In genomic region chr10:24907956-24908355, GRCh38 we compare ENCODE assay signal across 28 cellular contexts.
"Had no signal": no experiment of that assay in that cellular context is flagged by ENCODE, and none has a peak within 500 bp of the region (broad histone marks: within the 10 kb centered on the region; RNA-seq: fewer than 3 reads in every experiment).

No MANE protein-coding gene starts in this region.

- H3K27ac ChIP-seq: ascending aorta, breast epithelium, cardiac muscle cell, colonic mucosa, esophagus muscularis mucosa, gastroesophageal sphincter, heart right ventricle had no signal

- H3K9me3 ChIP-seq: adrenal gland, ascending aorta, breast epithelium, colonic mucosa, esophagus muscularis mucosa, gastroesophageal sphincter, heart right ventricle had no signal

- ATAC-seq: activated CD4-positive, alpha-beta T cell treated with anti-CD3 and anti-CD28 coated beads for 36 hours; activated CD8-positive, alpha-beta memory T cell treated with anti-CD3 and anti-CD28 coated beads, Interleukin-2, amount 10 ng/mL, durations not matched to agents 7 days and 5 days; activated CD8-positive, alpha-beta T cell treated with anti-CD3 and anti-CD28 coated beads, Interleukin-2, amount 10 ng/mL, durations not matched to agents 7 days and 5 days; activated naive CD8-positive, alpha-beta T cell treated with anti-CD3 and anti-CD28 coated beads, Interleukin-2, amount 50 U/mL, for 24 hours; foreskin keratinocyte; gastroesophageal sphincter; heart right ventricle had no signal

- FAIRE-seq: endometrium had no signal

- H3K4me3 ChIP-seq: adrenal gland, ascending aorta, breast epithelium, cardiac muscle cell, colonic mucosa, esophagus muscularis mucosa, gastroesophageal sphincter, heart right ventricle had no signal

- H3K4me1 ChIP-seq: ascending aorta, breast epithelium, colonic mucosa, esophagus muscularis mucosa, gastroesophageal sphincter had no signal

- H3K36me3 ChIP-seq: adrenal gland, ascending aorta, breast epithelium, cardiac muscle cell, colonic mucosa, esophagus muscularis mucosa, gastroesophageal sphincter, heart right ventricle had no signal

- DNase-seq: activated CD4-positive, alpha-beta memory T cell treated with anti-CD3 and anti-CD28 coated beads for 36 hours; activated CD4-positive, alpha-beta T cell treated with anti-CD3 and anti-CD28 coated beads for 36 hours; activated CD4-positive, CD25-positive, alpha-beta regulatory T cell; activated CD4-positive, CD25-positive, alpha-beta regulatory T cell treated with anti-CD3 and anti-CD28 coated beads, Interleukin-2, amount 50 U/mL, for 72 hours; activated CD8-positive, alpha-beta memory T cell treated with anti-CD3 and anti-CD28 coated beads, Interleukin-2, amount 10 ng/mL, durations not matched to agents 7 days and 5 days; activated CD8-positive, alpha-beta memory T cell treated with anti-CD3 and anti-CD28 coated beads, Interleukin-2, amount 50 U/mL, for 4 hours; activated CD8-positive, alpha-beta T cell treated with anti-CD3 and anti-CD28 coated beads, Interleukin-2, amount 10 ng/mL, durations not matched to agents 7 days and 5 days; activated effector memory CD4-positive, alpha-beta T cell treated with anti-CD3 and anti-CD28 coated beads, Interleukin-2, amount 50 U/mL, for 16 hours; activated naive CD4-positive, alpha-beta T cell treated with anti-CD3 and anti-CD28 coated beads for 36 hours; activated naive CD8-positive, alpha-beta T cell treated with anti-CD3 and anti-CD28 coated beads for 36 hours; activated naive CD8-positive, alpha-beta T cell treated with anti-CD3 and anti-CD28 coated beads, Interleukin-2, amount 50 U/mL, for 24 hours; activated T-cell treated with anti-CD3 and anti-CD28 coated beads, Interleukin-2, amount 50 U/mL, for 1 hour; activated T-cell treated with anti-CD3 and anti-CD28 coated beads, Interleukin-2, amount 50 U/mL, for 48 hours; adrenal gland; central memory CD4-positive, alpha-beta T cell; cerebellar nuclear complex; colonic mucosa; effector CD8-positive, alpha-beta T cell; erythroblast; foreskin keratinocyte; heart right ventricle; T-helper 2 cell had no signal

- H3K27me3 ChIP-seq: adrenal gland, ascending aorta, breast epithelium, cardiac muscle cell, colonic mucosa, esophagus muscularis mucosa, foreskin keratinocyte, gastroesophageal sphincter, heart right ventricle had no signal
